In the genomic region with DNA sequence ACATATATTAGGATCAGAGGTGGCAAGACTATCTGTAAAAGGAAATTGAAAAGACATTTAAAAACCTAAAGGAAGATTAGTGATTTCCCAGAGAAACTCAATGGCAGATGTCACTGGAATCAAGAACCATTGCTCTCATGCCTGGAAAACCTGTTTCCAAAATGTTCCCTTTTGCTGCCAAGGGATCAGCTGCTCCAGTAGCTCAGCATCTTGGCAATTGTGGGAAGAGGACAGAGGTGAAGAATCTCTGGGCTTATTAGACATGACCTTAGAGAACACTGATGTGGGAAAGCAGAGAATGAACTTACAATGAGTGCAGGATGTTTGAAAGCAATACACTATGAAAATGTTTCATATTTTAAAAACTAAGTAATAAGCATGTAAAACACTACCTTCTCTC, we compare ENCODE assay signal across 18 cellular contexts.
A peak's percentile ranks its signal among the peaks of the same experiment; 100 is the strongest.
DNase-seq lines count a peak whose midpoint lies in the region; ATAC-seq and TF ChIP-seq lines count a peak whose summit lies in the region.
"Had no signal": no experiment of that assay in that cellular context is flagged by ENCODE, and none has a peak within 500 bp of the region (broad histone marks: within the 10 kb centered on the region; RNA-seq: fewer than 3 reads in every experiment).

No MANE protein-coding gene starts in this region.

- H3K27ac Mint-ChIP-seq in glutamatergic neuron (ENCODE audit: unreplicated experiment) = peak overlapping the region; percentile 92
- H3K27ac Mint-ChIP-seq: CD14-positive monocyte had no signal

- DNase-seq in NCI-H524 (lab: John Stamatoyannopoulos, UW) = peak; percentile 19 to 70
- DNase-seq in NCI-H524 treated with DMSO at 0.1 percent for 48 hours (lab: John Stamatoyannopoulos, UW) = no peak
- no peak for DNase-seq in adipocyte (ENCODE audit: low read depth)
- no peak for DNase-seq in glutamatergic neuron
- DNase-seq in pons (ENCODE audit: low spot score) = peak; percentile 44
- DNase-seq in SHP77 treated with DMSO at 0.1 percent for 48 hours (lab: John Stamatoyannopoulos, UW) = no peak
- DNase-seq in GM13976 (ENCODE audit: low spot score) = no peak
- DNase-seq: 8988T, GDM1, GOT3, KG1, NCI-H187 treated with DMSO at 0.1 percent for 48 hours, NCI-H226, NCI-H526 had no signal

- H3K4me3 Mint-ChIP-seq in glutamatergic neuron (ENCODE audit: unreplicated experiment) = no peak overlapping the region
- H3K4me3 Mint-ChIP-seq: CD14-positive monocyte had no signal

- in situ Hi-C loops in GM13976 (cut with MboI; ENCODE audit: low sequenced_read_pairs, unreplicated experiment) = no loop called here

- no peaks in the 10 kb centered on the region for H3K36me3 Mint-ChIP-seq in glutamatergic neuron (ENCODE audit: unreplicated experiment)
- H3K36me3 Mint-ChIP-seq: CD14-positive monocyte had no signal

- H3K27me3 Mint-ChIP-seq in glutamatergic neuron (ENCODE audit: unreplicated experiment) = no peaks in the 10 kb centered on the region

- H3K27me3 ChIP-seq in adipocyte (replicated peaks; ENCODE audit: control insufficient read depth, insufficient read depth, low read length) = no peaks in the 10 kb centered on the region

- no peaks in the 10 kb centered on the region for H3K9me3 ChIP-seq in adipocyte (ENCODE audit: control insufficient read depth, low read length)

- H3K4me3 ChIP-seq in adipocyte (ENCODE audit: low read length) = no peak overlapping the region
- H3K4me3 ChIP-seq: SK-N-MC had no signal

- no peaks in the 10 kb centered on the region for H3K36me3 ChIP-seq in adipocyte (ENCODE audit: control insufficient read depth, insufficient read depth, low read length, severe bottlenecking)

- TF ChIP-seq CTCF in glutamatergic neuron (IDR thresholded peaks at IDR 0.05; ENCODE audit: partially characterized antibody, unreplicated experiment) (no peak), GM13976 (IDR thresholded peaks at IDR 0.05; ENCODE audit: borderline replicate concordance, control extremely low read depth, extremely low read depth, insufficient read depth, missing control alignments) (no peak)

- peak overlapping the region; percentile 19 for H3K9ac ChIP-seq in adipocyte (ENCODE audit: low read length)

- H3K4me1 Mint-ChIP-seq in glutamatergic neuron (ENCODE audit: low read depth, unreplicated experiment) = peaks cover 24% of the 10 kb centered on the region
- H3K4me1 Mint-ChIP-seq: CD14-positive monocyte had no signal

- ATAC-seq in HG03135 (IDR thresholded peaks at IDR 0.05; ENCODE audit: unreplicated experiment) = no peak
- ATAC-seq: Panc1 had no signal

- peaks cover 29% of the 10 kb centered on the region for H3K4me1 ChIP-seq in adipocyte (ENCODE audit: control insufficient read depth, insufficient read depth, low read length)

- peaks cover 4% of the 10 kb centered on the region for H3K9me3 Mint-ChIP-seq in glutamatergic neuron (ENCODE audit: unreplicated experiment)

Comparison
In these comparisons a context has a peak if more than half of its experiments do, and no peak if none do; other contexts are left out.
1. DNase-seq: peak in NCI-H524 (2 of 2) and pons (single experiment); none in NCI-H524 treated with DMSO at 0.1 percent for 48 hours (single experiment), adipocyte (single experiment), glutamatergic neuron (single experiment), SHP77 treated with DMSO at 0.1 percent for 48 hours (single experiment) and GM13976 (single experiment).